Comparison of ENCODE assay signal across 9 cellular contexts in genomic region chr1:161226759-161227158, GRCh38. TPM values are rescaled to one million over a fixed set of nuclear protein-coding genes. Genes with fewer than 3 reads are reported as not detected.
DNase-seq lines count a peak whose midpoint lies in the region; ATAC-seq and TF ChIP-seq lines count a peak whose summit lies in the region.
"Had no signal": no experiment of that assay in that cellular context is flagged by ENCODE, and none has a peak within 500 bp of the region (broad histone marks: within the 10 kb centered on the region; RNA-seq: fewer than 3 reads in every experiment).

No MANE protein-coding gene starts in this region.

- H3K9me3 ChIP-seq in T-helper 17 cell (ENCODE audit: control insufficient read depth, low read length, poor library complexity, severe bottlenecking) (no peaks in the 10 kb centered on the region), smooth muscle cell (replicated peaks; ENCODE audit: low read depth) (no peaks in the 10 kb centered on the region)

- no peaks in the 10 kb centered on the region for H3K36me3 ChIP-seq in smooth muscle cell (ENCODE audit: low read depth)

- no peaks in the 10 kb centered on the region for H3K27me3 ChIP-seq in smooth muscle cell (ENCODE audit: low read depth)

- peaks cover 24% of the 10 kb centered on the region for H3K4me1 Mint-ChIP-seq in T-helper 17 cell

- H3K9ac ChIP-seq in smooth muscle cell (ENCODE audit: low read depth): no peak overlapping the region

- no peaks in the 10 kb centered on the region for H3K27me3 Mint-ChIP-seq in T-helper 17 cell

- no peak overlapping the region for H2AFZ ChIP-seq in smooth muscle cell (ENCODE audit: low read depth)

- peak; percentile 44 for DNase-seq in DMS153 treated with DMSO at 0.1 percent for 48 hours (lab: John Stamatoyannopoulos, UW; ENCODE audit: unreplicated experiment)
- no peak for DNase-seq in DMS153 (lab: John Stamatoyannopoulos, UW)
- no peak for DNase-seq in T-helper 17 cell
- DNase-seq in foreskin fibroblast: no peak
- no peak for DNase-seq in smooth muscle cell (lab: John Stamatoyannopoulos, UW; ENCODE audit: unreplicated experiment)
- no peak for DNase-seq in GF-D8 (lab: John Stamatoyannopoulos, UW)
- DNase-seq in iPS-NIHi7 (ENCODE audit: extremely low spot score): no peak

- peak overlapping the region; percentile 87 for H3K4me2 ChIP-seq in smooth muscle cell

- peak overlapping the region; percentile 86 for H3K27ac Mint-ChIP-seq in T-helper 17 cell

- no peaks in the 10 kb centered on the region for H3K79me2 ChIP-seq in smooth muscle cell (ENCODE audit: low read depth)

- ATAC-seq in T-helper 17 cell (no peak), HG02642 (IDR thresholded peaks at IDR 0.05; ENCODE audit: poor library complexity, unreplicated experiment) (no peak)

- no peaks in the 10 kb centered on the region for H3F3A ChIP-seq in smooth muscle cell (ENCODE audit: low read depth)

- H3K27ac ChIP-seq in smooth muscle cell (ENCODE audit: low read depth): no peak overlapping the region

- peak overlapping the region; percentile 70 to 83 for H3K4me3 ChIP-seq in foreskin fibroblast (ENCODE audit: low read depth in 1 of 2, low read length in 2 of 2)
- peak overlapping the region; percentile 82 for H3K4me3 ChIP-seq in smooth muscle cell

- no peak for TF ChIP-seq CTCF in foreskin fibroblast (IDR thresholded peaks at IDR 0.05; ENCODE audit: low read depth, low read length)
- no peak for TF ChIP-seq CTCF in smooth muscle cell (IDR thresholded peaks at IDR 0.05; ENCODE audit: borderline replicate concordance, insufficient read depth, poor library complexity, severe bottlenecking)

- WGBS in smooth muscle cell (ENCODE audit: low lambda C conversion rate): 79% methylated on average over 3 of the region's 3 CpGs

- H3K4me3 Mint-ChIP-seq in T-helper 17 cell: peak overlapping the region; percentile 100

- H3K4me1 ChIP-seq in smooth muscle cell (ENCODE audit: low read depth): no peaks in the 10 kb centered on the region

- no peaks in the 10 kb centered on the region for H4K20me1 ChIP-seq in smooth muscle cell (ENCODE audit: low read depth)

- H3K36me3 Mint-ChIP-seq in T-helper 17 cell (ENCODE audit: low read depth): peaks cover 2% of the 10 kb centered on the region

RNA-seq across cellular contexts. Expression of gene TOMM40L, which starts 0.9 kb away (rescaled TPM):
- total RNA-seq in T-helper 17 cell: 1 to 10 TPM; 5.4 to 6.9 TPM
- total RNA-seq in smooth muscle cell: 3.3 and 8.6 TPM in 2 replicates
- 8.3 and 9.0 TPM in 2 replicates for polyA plus RNA-seq in smooth muscle cell

RNA-seq across cellular contexts. Expression of gene APOA2, which starts 3.3 kb away (rescaled TPM):
- total RNA-seq in T-helper 17 cell: not detected
- not detected in 2 replicates for total RNA-seq in smooth muscle cell
- polyA plus RNA-seq in smooth muscle cell: 1.6 and 3.6 TPM in 2 replicates
- total RNA-seq: subcutaneous adipose tissue had no signal

RNA-seq across cellular contexts. Expression of gene NR1I3, which starts 11.2 kb away (rescaled TPM):
- total RNA-seq in T-helper 17 cell (not detected), smooth muscle cell (not detected in 2 replicates)
- polyA plus RNA-seq in smooth muscle cell: 0.46 and 0.90 TPM in 2 replicates
- total RNA-seq: subcutaneous adipose tissue had no signal

RNA-seq across cellular contexts. Expression of gene FCER1G, which starts 11.7 kb away (rescaled TPM):
- 10 to 100 TPM in 1 of 2 donors, 1 to 10 TPM in 1; 8.3 to 12.3 TPM for total RNA-seq in T-helper 17 cell
- not detected in 2 replicates for total RNA-seq in smooth muscle cell
- polyA plus RNA-seq in smooth muscle cell: 0.78 and 0.98 TPM in 2 replicates

RNA-seq across cellular contexts. Expression of gene NDUFS2, which starts 24.6 kb away (rescaled TPM):
- 10 to 100 TPM; 57.1 to 58.5 TPM for total RNA-seq in T-helper 17 cell
- total RNA-seq in smooth muscle cell: 54.3 and 58.1 TPM in 2 replicates
- polyA plus RNA-seq in smooth muscle cell: 136 and 139 TPM in 2 replicates
